Comparison of ENCODE assay signal across 1 cellular context in genomic region chr17:64146418-64147109, GRCh38.
TF ChIP-seq lines count a peak whose summit lies in the region.

No MANE protein-coding gene starts in this region.

TF ChIP-seq in GM12878, 131 proteins besides CTCF, POLR2A, EP300 and RAD21 (continued from another document):
- TF ChIP-seq BACH1 (IDR thresholded peaks at IDR 0.05; ENCODE audit: borderline replicate concordance) = no peak
- no peak for TF ChIP-seq DPF2 (IDR thresholded peaks at IDR 0.05)
- TF ChIP-seq CEBPZ (IDR thresholded peaks at IDR 0.05; ENCODE audit: low read depth, low read length) = no peak
- no peak for TF ChIP-seq TARDBP (IDR thresholded peaks at IDR 0.05; ENCODE audit: borderline replicate concordance)
- no peak for TF ChIP-seq HSF1 (IDR thresholded peaks at IDR 0.05; ENCODE audit: low read depth, low read length)
TF ChIP-seq in GM12878: peak in this region for 16.
